In genomic region chr9:109967651-109968331, GRCh38 we compare ENCODE assay signal across 8 cellular contexts.
A peak's percentile ranks its signal among the peaks of the same experiment; 100 is the strongest.
DNase-seq lines count a peak whose midpoint lies in the region; ATAC-seq lines count a peak whose summit lies in the region.

No MANE protein-coding gene starts in this region.

- H3K4me3 ChIP-seq in mesodermal cell (ENCODE audit: extremely low read depth, insufficient read depth, low read length, poor library complexity, severe bottlenecking): no peak overlapping the region

- peak; percentile 37 for ATAC-seq in GM18517 (IDR thresholded peaks at IDR 0.05; ENCODE audit: unreplicated experiment)
- ATAC-seq in GM21723 (IDR thresholded peaks at IDR 0.05; ENCODE audit: unreplicated experiment): peak; percentile 39

- DNase-seq in NOMO-1 (lab: John Stamatoyannopoulos, UW; ENCODE audit: unreplicated experiment in 2 of 2): peak; percentile 14 to 58
- DNase-seq in HK-2 (ENCODE audit: unreplicated experiment): no peak
- no peak for DNase-seq in NCI-H2081 treated with DMSO at 0.1 percent for 48 hours (lab: John Stamatoyannopoulos, UW)
- no peak for DNase-seq in cortex of kidney (lab: John Stamatoyannopoulos, UW)
- DNase-seq in activated CD4-positive, alpha-beta T cell treated with anti-CD3 and anti-CD28 coated beads for 48 hours: no peak

- no peaks in the 10 kb centered on the region for H3K36me3 ChIP-seq in mesodermal cell (ENCODE audit: control insufficient read depth, insufficient read depth, low read length)

- no peaks in the 10 kb centered on the region for H3K9me3 ChIP-seq in mesodermal cell (ENCODE audit: control insufficient read depth, low read length)

- peak overlapping the region; percentile 30 for H3K27ac ChIP-seq in mesodermal cell (ENCODE audit: low read depth, low read length, severe bottlenecking)

- H3K4me1 ChIP-seq in mesodermal cell (ENCODE audit: control insufficient read depth, insufficient read depth, low read length, poor library complexity, severe bottlenecking): peaks cover 3% of the 10 kb centered on the region

- WGBS in mesodermal cell (ENCODE audit: insufficient coverage in 2 of 2), 2 experiments: 90 to 94% methylated on average over 3 of the region's 5 CpGs

Comparison
In these comparisons a context has a peak if more than half of its experiments do, and no peak if none do; other contexts are left out.
1. DNase-seq: peak in NOMO-1 (2 of 2); none in HK-2 (single experiment), NCI-H2081 treated with DMSO at 0.1 percent for 48 hours (single experiment), cortex of kidney (single experiment) and activated CD4-positive, alpha-beta T cell treated with anti-CD3 and anti-CD28 coated beads for 48 hours (single experiment).